Comparison of ENCODE assay signal across 8 cellular contexts in the genomic region with DNA sequence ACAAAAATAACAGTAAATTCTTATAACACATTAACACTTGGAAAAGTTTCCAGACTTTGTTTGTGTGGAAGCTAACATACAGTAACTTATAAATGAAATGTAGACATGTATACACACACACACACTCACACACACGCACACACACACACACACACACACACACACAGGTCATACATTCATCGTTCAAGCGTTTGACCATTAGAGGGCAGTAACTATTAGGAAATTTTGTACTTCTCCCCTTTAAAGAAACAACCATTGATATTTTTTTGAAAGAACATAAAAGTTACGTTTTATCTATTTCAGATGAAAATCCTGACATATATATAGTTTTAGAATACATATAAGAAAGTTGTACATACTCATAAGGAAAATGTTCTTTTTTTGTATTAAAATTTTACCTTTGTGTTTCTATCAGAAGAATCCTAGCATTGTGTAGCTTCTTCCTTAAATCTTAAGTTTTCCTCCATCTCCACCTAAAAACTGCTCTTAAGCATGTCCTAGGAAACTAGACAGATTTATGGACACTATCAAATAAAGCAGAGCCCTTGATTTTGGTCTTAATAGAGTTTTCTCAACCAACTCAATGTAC. TPM values are rescaled to one million over a fixed set of nuclear protein-coding genes. Genes with fewer than 3 reads are reported as not detected.
DNase-seq lines count a peak whose midpoint lies in the region; ATAC-seq and TF ChIP-seq lines count a peak whose summit lies in the region.

No MANE protein-coding gene starts in this region.

- TF ChIP-seq POLR2A in NB4 (IDR thresholded peaks at IDR 0.05; ENCODE audit: extremely low read depth, insufficient read length) (no peak), tibial nerve (IDR thresholded peaks at IDR 0.05) (no peak)

- TF ChIP-seq CTCF in NB4 (IDR thresholded peaks at IDR 0.05; ENCODE audit: low read depth, low read length) (peak; percentile 48), tibial nerve (IDR thresholded peaks at IDR 0.05) (peak in 4 of 5 experiments; percentile 28 to 58 (median 49))

- peaks cover 0 to 4% (median 0%) of the 10 kb centered on the region in 4 donors for H3K4me1 ChIP-seq in tibial nerve

- H3K36me3 ChIP-seq in tibial nerve = no peaks in the 10 kb centered on the region

- DNase-seq in DMS153 (lab: John Stamatoyannopoulos, UW) (peak; percentile 4), NB4 (ENCODE audit: low read depth) (peak; percentile 56), T1000 (lab: John Stamatoyannopoulos, UW) (peak; percentile 1), glomerular endothelial cell (ENCODE audit: extremely low read depth, low read depth, low spot score) (peak; percentile 39), tibial nerve (ENCODE audit: low spot score in 2 of 2) (no peak), DMS79 treated with DMSO at 0.1 percent for 48 hours (lab: John Stamatoyannopoulos, UW) (no peak)

- ATAC-seq in GM21528 (IDR thresholded peaks at IDR 0.05; ENCODE audit: low FRiP score, unreplicated experiment) = peak; percentile 69
- no peak for ATAC-seq in HG02970 (IDR thresholded peaks at IDR 0.05; ENCODE audit: low FRiP score, unreplicated experiment)

- 2 to 6% methylated on average over 4 of the region's 4 CpGs for WGBS in tibial nerve, 2 donors

- H3K4me3 ChIP-seq in NB4 (ENCODE audit: low read depth, low read length) = no peak overlapping the region
- H3K4me3 ChIP-seq in tibial nerve = no peak overlapping the region

- TF ChIP-seq EP300 in tibial nerve (IDR thresholded peaks at IDR 0.05) = no peak

- no peak overlapping the region for H3K27ac ChIP-seq in tibial nerve

- no peaks in the 10 kb centered on the region for H3K27me3 ChIP-seq in tibial nerve

- no peaks in the 10 kb centered on the region for H3K9me3 ChIP-seq in tibial nerve

RNA-seq across cellular contexts. Expression of a gene that starts 29.0 kb away (rescaled TPM):
- total RNA-seq in glomerular endothelial cell = not detected in 2 replicates
- 10 to 100 TPM in 1 of 4 donors, 1 to 10 TPM in 3; 1.8 to 12.8 (median 3.4) TPM for total RNA-seq in tibial nerve

Comparison
In these comparisons a context has a peak if more than half of its experiments do, and no peak if none do; other contexts are left out.
1. DNase-seq: peak in DMS153 (single experiment), NB4 (single experiment), T1000 (single experiment) and glomerular endothelial cell (single experiment); none in tibial nerve (0 of 2) and DMS79 treated with DMSO at 0.1 percent for 48 hours (single experiment).